18 cellular contexts compared by ENCODE assay signal in genomic region chr10:4346257-4346656, GRCh38.
DNase-seq lines count a peak whose midpoint lies in the region; ATAC-seq and TF ChIP-seq lines count a peak whose summit lies in the region.
"Had no signal": no experiment of that assay in that cellular context is flagged by ENCODE, and none has a peak within 500 bp of the region (broad histone marks: within the 10 kb centered on the region; RNA-seq: fewer than 3 reads in every experiment).

No MANE protein-coding gene starts in this region.

- no peaks in the 10 kb centered on the region for H3K27me3 ChIP-seq in suprapubic skin
- H3K27me3 ChIP-seq: neutrophil had no signal

- DNase-seq in NCI-H446 (lab: John Stamatoyannopoulos, UW) (peak; percentile 64 to 66), endothelial cell (ENCODE audit: low spot score) (no peak), mesothelial cell of epicardium (ENCODE audit: low spot score in 2 of 2, unreplicated experiment in 2 of 2) (no peak), suprapubic skin (ENCODE audit: low spot score in 2 of 2) (no peak)
- DNase-seq in activated effector memory CD4-positive, alpha-beta T cell treated with Interleukin-2 at 50 U/mL for 16 hours, result no peak
- DNase-seq in activated T-helper 2 cell treated with anti-CD3 and anti-CD28 coated beads, Interferon-gamma antibody, Interleukin-2, Interleukin-4, amounts not matched to agents 10 μg/mL and 5 μg/mL and 100 μg/mL, durations not matched to agents 14 hours and 24 hours and 36 hours (ENCODE audit: low spot score), result no peak
- DNase-seq: activated T-cell treated with anti-CD3 and anti-CD28 coated beads for 4 hours, COR-L47, foreskin melanocyte, KBM-7, NCI-H1092, PC-9 had no signal

- H3K27ac ChIP-seq in suprapubic skin, result peak overlapping the region; percentile 57
- H3K27ac ChIP-seq: HL-60, neutrophil had no signal

- H3K9me3 Mint-ChIP-seq in endothelial cell (ENCODE audit: unreplicated experiment) (no peaks in the 10 kb centered on the region), mesothelial cell of epicardium (peaks cover 4% of the 10 kb centered on the region)
- no peaks in the 10 kb centered on the region for H3K9me3 Mint-ChIP-seq in activated T-helper 2 cell treated with anti-CD3 and anti-CD28 coated beads, Interferon-gamma antibody, Interleukin-2, Interleukin-4, amounts not matched to agents 10 μg/mL and 5 μg/mL and 100 μg/mL, durations not matched to agents 14 hours and 24 hours and 36 hours

- intact Hi-C loops in activated T-helper 2 cell treated with anti-CD3 and anti-CD28 coated beads, Interferon-gamma antibody, Interleukin-2, Interleukin-4, amounts not matched to agents 10 μg/mL and 5 μg/mL and 100 μg/mL, durations not matched to agents 14 hours and 24 hours and 36 hours (cut with micrococcal nuclease), result no loop called here

- no peaks in the 10 kb centered on the region for H3K36me3 Mint-ChIP-seq in endothelial cell (ENCODE audit: low read depth, unreplicated experiment)
- no peaks in the 10 kb centered on the region for H3K36me3 Mint-ChIP-seq in mesothelial cell of epicardium
- H3K36me3 Mint-ChIP-seq in activated T-helper 2 cell treated with anti-CD3 and anti-CD28 coated beads, Interferon-gamma antibody, Interleukin-2, Interleukin-4, amounts not matched to agents 10 μg/mL and 5 μg/mL and 100 μg/mL, durations not matched to agents 14 hours and 24 hours and 36 hours (ENCODE audit: low read depth), result no peaks in the 10 kb centered on the region

- H3K27me3 Mint-ChIP-seq in endothelial cell (ENCODE audit: unreplicated experiment) (no peaks in the 10 kb centered on the region), mesothelial cell of epicardium (ENCODE audit: low read depth) (no peaks in the 10 kb centered on the region)
- H3K27me3 Mint-ChIP-seq in activated T-helper 2 cell treated with anti-CD3 and anti-CD28 coated beads, Interferon-gamma antibody, Interleukin-2, Interleukin-4, amounts not matched to agents 10 μg/mL and 5 μg/mL and 100 μg/mL, durations not matched to agents 14 hours and 24 hours and 36 hours (ENCODE audit: low read depth), result no peaks in the 10 kb centered on the region

- WGBS in suprapubic skin, result 42% methylated on average over 1 of the region's 1 CpG

- H3K4me1 Mint-ChIP-seq in endothelial cell (ENCODE audit: unreplicated experiment) (peaks cover 12% of the 10 kb centered on the region), mesothelial cell of epicardium (peaks cover 18% of the 10 kb centered on the region)
- peaks cover 15% of the 10 kb centered on the region for H3K4me1 Mint-ChIP-seq in activated T-helper 2 cell treated with anti-CD3 and anti-CD28 coated beads, Interferon-gamma antibody, Interleukin-2, Interleukin-4, amounts not matched to agents 10 μg/mL and 5 μg/mL and 100 μg/mL, durations not matched to agents 14 hours and 24 hours and 36 hours (ENCODE audit: low read depth)

- no peak overlapping the region for H3K4me3 Mint-ChIP-seq in endothelial cell (ENCODE audit: unreplicated experiment)
- no peak overlapping the region for H3K4me3 Mint-ChIP-seq in mesothelial cell of epicardium
- no peak overlapping the region for H3K4me3 Mint-ChIP-seq in activated T-helper 2 cell treated with anti-CD3 and anti-CD28 coated beads, Interferon-gamma antibody, Interleukin-2, Interleukin-4, amounts not matched to agents 10 μg/mL and 5 μg/mL and 100 μg/mL, durations not matched to agents 14 hours and 24 hours and 36 hours (ENCODE audit: low read depth)

- TF ChIP-seq POLR2A in suprapubic skin (IDR thresholded peaks at IDR 0.05), result no peak

- peaks cover 21% of the 10 kb centered on the region for H3K4me1 ChIP-seq in suprapubic skin

- no peaks in the 10 kb centered on the region for H3K9me3 ChIP-seq in suprapubic skin
- H3K9me3 ChIP-seq: neutrophil had no signal

- peak overlapping the region; percentile 62 for H3K27ac Mint-ChIP-seq in endothelial cell (ENCODE audit: unreplicated experiment)
- H3K27ac Mint-ChIP-seq in mesothelial cell of epicardium, result peak overlapping the region; percentile 74
- no peak overlapping the region for H3K27ac Mint-ChIP-seq in activated T-helper 2 cell treated with anti-CD3 and anti-CD28 coated beads, Interferon-gamma antibody, Interleukin-2, Interleukin-4, amounts not matched to agents 10 μg/mL and 5 μg/mL and 100 μg/mL, durations not matched to agents 14 hours and 24 hours and 36 hours

- no peak for TF ChIP-seq CTCF in endothelial cell (IDR thresholded peaks at IDR 0.05; ENCODE audit: unreplicated experiment)
- TF ChIP-seq CTCF in mesothelial cell of epicardium (IDR thresholded peaks at IDR 0.05; ENCODE audit: unreplicated experiment), result no peak
- TF ChIP-seq CTCF in suprapubic skin (IDR thresholded peaks at IDR 0.05), result no peak

- H3K36me3 ChIP-seq in suprapubic skin, result no peaks in the 10 kb centered on the region
- H3K36me3 ChIP-seq: neutrophil had no signal

- no peak for TF ChIP-seq EP300 in suprapubic skin (IDR thresholded peaks at IDR 0.05)

- H3K4me3 ChIP-seq in suprapubic skin, result no peak overlapping the region
- H3K4me3 ChIP-seq: PC-9, skin epidermis had no signal

- ATAC-seq in GM21528 (IDR thresholded peaks at IDR 0.05; ENCODE audit: low FRiP score, unreplicated experiment) (no peak), GM21825 (IDR thresholded peaks at IDR 0.05; ENCODE audit: unreplicated experiment) (no peak)
- ATAC-seq: activated naive CD4-positive, alpha-beta T cell treated with anti-CD3 and anti-CD28 coated beads, Interleukin-2, amount 50 U/mL, for 72 hours had no signal

Comparison
In these comparisons a context has a peak if more than half of its experiments do, and no peak if none do; other contexts are left out.
1. DNase-seq: peak in NCI-H446 (2 of 2); none in endothelial cell (single experiment), mesothelial cell of epicardium (0 of 2), suprapubic skin (0 of 2), activated effector memory CD4-positive, alpha-beta T cell treated with Interleukin-2 at 50 U/mL for 16 hours (single experiment) and activated T-helper 2 cell treated with anti-CD3 and anti-CD28 coated beads, Interferon-gamma antibody, Interleukin-2, Interleukin-4, amounts not matched to agents 10 μg/mL and 5 μg/mL and 100 μg/mL, durations not matched to agents 14 hours and 24 hours and 36 hours (single experiment).